In genomic region chr2:231037202-231037730, GRCh38 we compare ENCODE assay signal across 8 cellular contexts. TPM values are rescaled to one million over a fixed set of nuclear protein-coding genes. Genes with fewer than 3 reads are reported as not detected.
DNase-seq lines count a peak whose midpoint lies in the region; ATAC-seq and TF ChIP-seq lines count a peak whose summit lies in the region.

TSS of gene C2orf72 (plus strand) at chr2:231037523. CDS start at chr2:231037566, 43 bp downstream.

- no TSS peak for BruUV-seq in Calu3 (replicated peaks; lab: Mats Ljungman, UMichigan)

- peak; percentile 17 for ATAC-seq in effector memory CD8-positive, alpha-beta T cell (replicated peaks)
- peak; percentile 37 for ATAC-seq in omental fat pad (ENCODE audit: low FRiP score)
- no peak for ATAC-seq in GM21367 (IDR thresholded peaks at IDR 0.05; ENCODE audit: unreplicated experiment)

- H3K4me3 Mint-ChIP-seq in Calu3 (ENCODE audit: low read depth, unreplicated experiment) = peak within 1 kb of the TSS; percentile 61
- peak within 1 kb of the TSS; percentile 59 to 70 for H3K4me3 Mint-ChIP-seq in effector memory CD8-positive, alpha-beta T cell
- no peak within 1 kb of the TSS for H3K4me3 Mint-ChIP-seq in HFFc6

- peak; percentile 15 for DNase-seq in Calu3
- no peak for DNase-seq in LNCaP clone FGC (ENCODE audit: low read depth)
- no peak for DNase-seq in effector memory CD8-positive, alpha-beta T cell
- DNase-seq in omental fat pad (ENCODE audit: low spot score) = no peak
- DNase-seq in islet precursor cell = no peak
- no peak for DNase-seq in HFFc6
- no peak for DNase-seq in Ammon's horn (ENCODE audit: low spot score)

- TF ChIP-seq CTCF in Calu3 (IDR thresholded peaks at IDR 0.05; ENCODE audit: unreplicated experiment) = no peak
- no peak for TF ChIP-seq CTCF in LNCaP clone FGC (IDR thresholded peaks at IDR 0.05; ENCODE audit: control insufficient read depth, extremely low read depth, insufficient read depth)
- TF ChIP-seq CTCF in omental fat pad (IDR thresholded peaks at IDR 0.05) = no peak
- no peak for TF ChIP-seq CTCF in HFFc6 (IDR thresholded peaks at IDR 0.05)

- H3K4me1 Mint-ChIP-seq in Calu3 (ENCODE audit: low read depth, unreplicated experiment) (peaks cover 9% of the 10 kb centered on the region), HFFc6 (ENCODE audit: low read depth) (no peaks in the 10 kb centered on the region)
- peaks cover 4 to 7% of the 10 kb centered on the region in 2 donors for H3K4me1 Mint-ChIP-seq in effector memory CD8-positive, alpha-beta T cell (ENCODE audit: low read depth in 2 of 2)

- CTCF ChIA-PET in Calu3 (lab: Charles Lee) = no interaction called here

- H3K4me3 ChIP-seq in LNCaP clone FGC (ENCODE audit: low read depth, low read length) = peak within 1 kb of the TSS; percentile 46

- H3K27me3 Mint-ChIP-seq in Calu3 (ENCODE audit: unreplicated experiment) = peaks cover 84% of the 10 kb centered on the region
- peaks cover 85 to 94% of the 10 kb centered on the region in 2 donors for H3K27me3 Mint-ChIP-seq in effector memory CD8-positive, alpha-beta T cell
- peaks cover 41% of the 10 kb centered on the region for H3K27me3 Mint-ChIP-seq in HFFc6 (ENCODE audit: insufficient read depth)

- no peaks in the 10 kb centered on the region for H3K36me3 Mint-ChIP-seq in Calu3 (ENCODE audit: insufficient read depth, unreplicated experiment)
- peaks cover 3% of the 10 kb centered on the region for H3K36me3 Mint-ChIP-seq in effector memory CD8-positive, alpha-beta T cell (ENCODE audit: insufficient read depth)
- H3K36me3 Mint-ChIP-seq in HFFc6 (ENCODE audit: low read depth) = no peaks in the 10 kb centered on the region

- no peak within 1 kb of the TSS for H3K27ac Mint-ChIP-seq in Calu3 (ENCODE audit: unreplicated experiment)
- H3K27ac Mint-ChIP-seq in effector memory CD8-positive, alpha-beta T cell = no peak within 1 kb of the TSS
- H3K27ac Mint-ChIP-seq in HFFc6 = no peak within 1 kb of the TSS

- intact Hi-C loops in Calu3 (cut with micrococcal nuclease; ENCODE audit: unreplicated experiment) = no loop called here

- no peaks in the 10 kb centered on the region for H3K9me3 Mint-ChIP-seq in Calu3 (ENCODE audit: low read depth, unreplicated experiment)
- no peaks in the 10 kb centered on the region for H3K9me3 Mint-ChIP-seq in effector memory CD8-positive, alpha-beta T cell
- no peaks in the 10 kb centered on the region for H3K9me3 Mint-ChIP-seq in HFFc6

RNA-seq across cellular contexts. Expression of gene C2orf72, which starts in this region (rescaled TPM):
- 0.66 and 0.83 TPM in 2 replicates for total RNA-seq in Calu3 (2022)
- total RNA-seq in omental fat pad = under 1 TPM in 1 of 4 donors, not detected in 3; 0.19 TPM
- total RNA-seq in HFFc6 (2021; fragmentation: NEBNext Ultra II Directional; extraction: Animal tissue kit (Norgen Biotek cat#: 25700)) = not detected

Comparison
In these comparisons a context has a peak if more than half of its experiments do, and no peak if none do; other contexts are left out.
1. Peak in DNase-seq in Calu3; RNA of the gene not detected or under 1 TPM.
2. Peak in ATAC-seq in omental fat pad; RNA of the gene not detected or under 1 TPM.